ENCODE assay signal across 20 cellular contexts in the genomic region with DNA sequence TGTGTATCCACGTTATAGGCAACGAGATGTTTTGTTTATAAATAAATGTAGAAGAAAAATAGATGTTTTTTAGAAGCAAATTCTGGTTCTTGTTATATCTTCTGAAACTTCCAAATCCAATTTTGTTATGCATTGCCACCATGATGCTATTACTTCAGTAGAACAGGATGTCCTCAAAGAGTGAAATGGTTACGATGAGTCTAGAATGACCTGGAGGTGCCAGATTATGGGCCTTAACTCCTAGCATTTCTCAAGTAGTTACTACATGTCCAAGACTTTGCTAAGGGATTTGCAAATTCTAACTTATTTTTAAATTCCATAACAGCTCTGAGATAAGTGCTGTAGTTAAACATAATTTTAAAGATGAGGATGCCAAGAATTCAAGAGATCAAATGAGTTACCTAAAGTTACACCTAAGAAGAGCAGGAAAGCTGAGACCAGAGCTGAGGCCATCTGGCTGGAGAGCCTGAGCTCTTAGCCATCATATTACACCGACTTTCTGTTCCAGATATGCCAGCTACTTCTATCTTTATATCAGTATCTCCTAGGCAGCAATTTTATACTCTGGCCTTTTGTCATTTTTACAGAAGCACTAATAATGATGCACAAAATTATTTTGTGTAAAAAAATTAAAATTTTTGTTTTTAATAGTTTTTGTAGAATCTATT.
DNase-seq lines count a peak whose midpoint lies in the region; ATAC-seq and TF ChIP-seq lines count a peak whose summit lies in the region.
"Had no signal": no experiment of that assay in that cellular context is flagged by ENCODE, and none has a peak within 500 bp of the region (broad histone marks: within the 10 kb centered on the region; RNA-seq: fewer than 3 reads in every experiment).

No MANE protein-coding gene starts in this region.

- H3K27ac ChIP-seq in iPS-18a (ENCODE audit: low read length) = peak overlapping the region; percentile 27
- peak overlapping the region in 2 of 4 donors; percentile 26 to 57 for H3K27ac ChIP-seq in gastrocnemius medialis
- H3K27ac ChIP-seq: 22Rv1; BLaER1 treated with 17β-estradiol and CSF1 and Interleukin-3, amounts not matched to agents 10 nM and 100 nM; HL-60 had no signal

- peak; percentile 6 for DNase-seq in DMS 273 (lab: John Stamatoyannopoulos, UW; ENCODE audit: unreplicated experiment)
- DNase-seq in DMS 273 treated with DMSO at 0.1 percent for 48 hours (lab: John Stamatoyannopoulos, UW) = no peak
- DNase-seq in gastrocnemius medialis = no peak
- DNase-seq in chondrocyte (ENCODE audit: low spot score) = no peak
- no peak for DNase-seq in ACHN
- DNase-seq: Caco-2, DMS79 treated with DMSO at 0.1 percent for 48 hours, GF-D8, HFFc6, Karpas-422, KBM-7 had no signal

- no peaks in the 10 kb centered on the region for H3K9me3 Mint-ChIP-seq in chondrocyte (ENCODE audit: low read depth)
- H3K9me3 Mint-ChIP-seq: HFFc6 had no signal

- no peak overlapping the region for H3K4me3 ChIP-seq in iPS-18a (ENCODE audit: low read length)
- H3K4me3 ChIP-seq in gastrocnemius medialis = no peak overlapping the region
- H3K4me3 ChIP-seq: BLaER1 treated with 17β-estradiol and CSF1 and Interleukin-3, amounts not matched to agents 10 nM and 100 nM had no signal

- H3K4me1 ChIP-seq in iPS-18a (ENCODE audit: control insufficient read depth, low read depth, low read length) (peaks cover 12% of the 10 kb centered on the region), gastrocnemius medialis (peaks cover 21 to 42% of the 10 kb centered on the region in 2 donors)
- H3K4me1 ChIP-seq: Caco-2 had no signal

- no peaks in the 10 kb centered on the region for H3K36me3 ChIP-seq in iPS-18a (ENCODE audit: control insufficient read depth, low read depth, low read length)
- H3K36me3 ChIP-seq in gastrocnemius medialis = no peaks in the 10 kb centered on the region
- H3K36me3 ChIP-seq: BLaER1 treated with 17β-estradiol and CSF1 and Interleukin-3, amounts not matched to agents 10 nM and 100 nM had no signal

- no peaks in the 10 kb centered on the region for H3K27me3 Mint-ChIP-seq in chondrocyte (ENCODE audit: low read depth)
- H3K27me3 Mint-ChIP-seq: B cell had no signal

- H3K27ac Mint-ChIP-seq in chondrocyte (ENCODE audit: unreplicated experiment) = no peak overlapping the region
- H3K27ac Mint-ChIP-seq: B cell, HFFc6, IgD-negative memory B cell had no signal

- peaks cover 8% of the 10 kb centered on the region for H3K4me1 Mint-ChIP-seq in chondrocyte (ENCODE audit: low read depth)
- H3K4me1 Mint-ChIP-seq: B cell, IgD-negative memory B cell had no signal

- H3K4me3 Mint-ChIP-seq in chondrocyte (ENCODE audit: unreplicated experiment) = no peak overlapping the region
- H3K4me3 Mint-ChIP-seq: B cell, HFFc6, IgD-negative memory B cell had no signal

- peak; percentile 86 to 88 for ATAC-seq in gastrocnemius medialis
- no peak for ATAC-seq in GM21723 (IDR thresholded peaks at IDR 0.05; ENCODE audit: unreplicated experiment)
- ATAC-seq: HCT116, HepG2 had no signal

- no peak for TF ChIP-seq CTCF in gastrocnemius medialis (IDR thresholded peaks at IDR 0.05 in 4 of 5, conservative IDR thresholded peaks at IDR 0.05 in 1 of 5)
- no peak for TF ChIP-seq CTCF in chondrocyte (IDR thresholded peaks at IDR 0.05)

- H3K36me3 Mint-ChIP-seq in chondrocyte (ENCODE audit: low read depth) = no peaks in the 10 kb centered on the region
- H3K36me3 Mint-ChIP-seq: IgD-negative memory B cell had no signal

- H3K27me3 ChIP-seq in iPS-18a (ENCODE audit: control insufficient read depth, insufficient read depth, low read length) = no peaks in the 10 kb centered on the region
- H3K27me3 ChIP-seq in gastrocnemius medialis = no peaks in the 10 kb centered on the region
- H3K27me3 ChIP-seq: BLaER1 treated with 17β-estradiol and CSF1 and Interleukin-3, amounts not matched to agents 10 nM and 100 nM had no signal

- in situ Hi-C loops in gastrocnemius medialis (cut with MboI; ENCODE audit: low sequenced_read_pairs in 4 of 4) (no loop called here), ACHN (cut with HindIII; ENCODE audit: low pct_ligation_motif_present, low pct_unique_long_range_greater_than_20kb, low sequenced_read_pairs) (no loop called here)

- no peaks in the 10 kb centered on the region for H3K9me3 ChIP-seq in iPS-18a (ENCODE audit: control insufficient read depth, low read depth, low read length)
- H3K9me3 ChIP-seq in gastrocnemius medialis = no peaks in the 10 kb centered on the region
- H3K9me3 ChIP-seq: Caco-2 had no signal

- no peak overlapping the region for H3K9ac ChIP-seq in iPS-18a (ENCODE audit: low read length)
- H3K9ac ChIP-seq: BLaER1 treated with 17β-estradiol and CSF1 and Interleukin-3, amounts not matched to agents 10 nM and 100 nM had no signal

- intact Hi-C loops in gastrocnemius medialis (cut with DNase I; ENCODE audit: low total_unique reads) = no loop called here

- TF ChIP-seq POLR2A in gastrocnemius medialis (IDR thresholded peaks at IDR 0.05) = no peak
